ENCODE assay signal across 7 cellular contexts in the genomic region with DNA sequence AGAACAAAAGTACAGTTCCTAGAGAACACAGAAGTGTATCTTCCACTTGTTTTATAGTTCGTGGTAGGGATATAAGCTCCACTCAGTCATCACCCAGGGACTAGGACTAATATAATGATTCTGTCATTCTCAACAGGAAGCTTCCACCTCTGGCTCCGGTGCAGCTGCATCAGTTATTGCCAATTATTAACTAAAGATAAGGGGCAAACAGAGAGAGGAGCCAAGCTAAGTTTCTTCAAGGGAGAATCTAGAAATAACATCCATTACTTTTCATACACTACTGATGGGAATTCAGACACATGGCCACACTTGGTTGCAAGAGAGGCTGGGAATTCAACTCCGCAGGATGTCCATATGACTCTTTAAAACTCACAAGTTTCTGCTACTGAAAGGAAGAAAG.
"Had no signal": no experiment of that assay in that cellular context is flagged by ENCODE, and none has a peak within 500 bp of the region (broad histone marks: within the 10 kb centered on the region; RNA-seq: fewer than 3 reads in every experiment).

No MANE protein-coding gene starts in this region.

- FAIRE-seq: H1, H54, HTR-8/SVneo had no signal

- H3K4me2 ChIP-seq: GM23338 had no signal

- DNase-seq: H9, HCEC 1CT, IMR-90 had no signal

- H2AFZ ChIP-seq: GM23338 had no signal

- H3K4me3 ChIP-seq: GM23338 had no signal

- ATAC-seq: GM23338 had no signal
